ENCODE assay signal across 18 cellular contexts in the genomic region with DNA sequence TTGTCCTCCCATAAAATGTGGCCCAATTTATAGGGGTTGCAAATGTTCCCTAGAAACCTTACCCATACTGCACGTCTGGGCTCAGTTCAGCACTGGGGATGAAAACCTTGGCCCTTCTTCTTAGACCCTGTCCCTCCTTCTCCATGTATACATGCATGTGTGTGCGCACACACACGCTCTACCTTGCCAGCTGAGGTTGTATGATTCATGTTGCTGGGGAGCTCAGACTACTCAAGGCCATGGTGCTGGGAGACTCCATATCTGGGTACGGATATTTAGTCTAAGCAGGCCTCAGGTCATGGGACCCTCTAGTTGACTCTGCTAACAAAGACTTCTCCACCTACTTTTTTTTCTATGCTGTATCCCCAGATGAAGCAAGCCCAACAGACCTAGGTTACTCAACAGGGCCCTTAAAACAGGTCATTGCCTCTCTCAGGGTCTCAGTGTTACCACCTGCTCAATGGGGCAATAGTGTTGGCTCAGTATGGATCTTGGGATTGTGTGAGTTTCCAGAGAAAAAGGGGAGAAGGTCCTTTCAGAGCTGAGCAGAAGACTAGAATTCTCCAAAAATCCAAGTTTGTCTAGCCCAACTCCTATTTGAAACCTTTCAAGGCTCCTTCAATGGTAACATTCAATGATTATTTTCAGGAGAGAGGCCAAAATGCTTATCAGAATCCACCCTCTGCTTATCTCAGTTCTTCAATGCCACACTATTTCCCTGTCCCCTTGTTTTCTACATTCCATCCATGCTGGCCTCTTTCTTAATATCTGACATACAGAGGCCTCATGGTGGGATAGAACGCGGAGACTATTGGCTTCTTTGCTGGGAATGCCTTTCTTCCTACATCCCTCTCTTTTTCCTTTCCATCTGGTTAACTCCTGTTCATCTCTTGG.
DNase-seq lines count a peak whose midpoint lies in the region; ATAC-seq and TF ChIP-seq lines count a peak whose summit lies in the region.
"Had no signal": no experiment of that assay in that cellular context is flagged by ENCODE, and none has a peak within 500 bp of the region (broad histone marks: within the 10 kb centered on the region; RNA-seq: fewer than 3 reads in every experiment).

No MANE protein-coding gene starts in this region.

- DNase-seq in HL-60 (ENCODE audit: low read depth in 1 of 2, low spot score in 1 of 2) (no peak), RWPE1 (ENCODE audit: low spot score) (no peak), mammary epithelial cell (peak; percentile 24), esophagus squamous epithelium (lab: John Stamatoyannopoulos, UW) (no peak)
- DNase-seq in activated CD4-positive, CD25-positive, alpha-beta regulatory T cell treated with anti-CD3 and anti-CD28 coated beads, Interleukin-2, amount 50 U/mL, for 72 hours = no peak
- DNase-seq in central memory CD4-positive, alpha-beta T cell = no peak
- DNase-seq: CD4-positive, CD25-positive, alpha-beta regulatory T cell; KG1; NCI-H1105; NCI-H146; NCI-H2029; NCI-H2227 treated with DMSO at 0.1 percent for 48 hours; NCI-H510A treated with DMSO at 0.1 percent for 48 hours; NCI-H748 treated with DMSO at 0.1 percent for 48 hours; NK-92 treated with Interleukin-12 subunit alpha and Interleukin-12 subunit beta, amount 100 ng/mL, for 24 hours; Right ventricle myocardium superior had no signal

- POLR2A ChIA-PET in RWPE1 (lab: Yijun Ruan, JAX; ENCODE audit: low non-redundant PET) = no interaction called here

- H3K4me1 ChIP-seq in mammary epithelial cell (ENCODE audit: insufficient read depth, low read length) (peaks cover 41% of the 10 kb centered on the region), esophagus squamous epithelium (peaks cover 17 to 70% (median 23%) of the 10 kb centered on the region in 3 donors)

- WGBS in mammary epithelial cell (ENCODE audit: low coverage, missing lambda C conversion rate) = 98% methylated on average over 6 of the region's 6 CpGs
- WGBS in esophagus squamous epithelium, 2 donors = 81 to 100% methylated on average over 3 to 5 of the region's 6 CpGs

- intact Hi-C loops in mammary epithelial cell (cut with micrococcal nuclease) = loop anchor here (2.0 kb wide), 1 partner anchor 19 kb away; no protein-coding TSS in a partner anchor
- intact Hi-C loops in esophagus squamous epithelium (cut with DNase I) = no loop called here

- H3K36me3 ChIP-seq in mammary epithelial cell (ENCODE audit: insufficient read depth, low read length) (no peaks in the 10 kb centered on the region), esophagus squamous epithelium (no peaks in the 10 kb centered on the region)

- no peaks in the 10 kb centered on the region for H4K20me1 ChIP-seq in mammary epithelial cell (ENCODE audit: insufficient read depth, low read length)

- H3K4me2 ChIP-seq in mammary epithelial cell (ENCODE audit: insufficient read depth, low read depth, low read length) = no peak overlapping the region

- H3K27ac ChIP-seq in HL-60 (replicated peaks) (peak overlapping the region; percentile 79), RWPE1 (peak overlapping the region; percentile 90), mammary epithelial cell (ENCODE audit: insufficient read depth, low read depth, low read length) (peak overlapping the region; percentile 79), esophagus squamous epithelium (peak overlapping the region; percentile 85 to 92 (median 89))

- no TSS peak for BruUV-seq in mammary epithelial cell (replicated peaks; lab: Mats Ljungman, UMichigan)

- H2AFZ ChIP-seq in mammary epithelial cell (ENCODE audit: low read depth, low read length) = peak overlapping the region; percentile 52

- H3K9me3 ChIP-seq in mammary epithelial cell (replicated peaks; ENCODE audit: insufficient read depth, low read length) = peaks cover 10% of the 10 kb centered on the region
- H3K9me3 ChIP-seq in esophagus squamous epithelium = peaks cover 0 to 22% (median 0%) of the 10 kb centered on the region in 3 donors

- H3K79me2 ChIP-seq in mammary epithelial cell (ENCODE audit: insufficient read depth, low read length) = no peaks in the 10 kb centered on the region

- CTCF ChIA-PET in RWPE1 (lab: Yijun Ruan, JAX) = no interaction called here
- CTCF ChIA-PET in mammary epithelial cell (lab: Charles Lee; ENCODE audit: low non-redundant PET) = no interaction called here

- no peak overlapping the region for H3K4me3 ChIP-seq in HL-60 (replicated peaks; ENCODE audit: insufficient read depth, low read length)
- H3K4me3 ChIP-seq in mammary epithelial cell (replicated peaks in 1 of 3; ENCODE audit: insufficient read depth in 1 of 3, low read depth in 2 of 3, low read length in 3 of 3) = no peak overlapping the region
- no peak overlapping the region for H3K4me3 ChIP-seq in esophagus squamous epithelium

- ATAC-seq in GM21360 (IDR thresholded peaks at IDR 0.05; ENCODE audit: unreplicated experiment) = no peak
- no peak for ATAC-seq in GM18873 (IDR thresholded peaks at IDR 0.05; ENCODE audit: low FRiP score, unreplicated experiment)

- TF ChIP-seq POLR2A in esophagus squamous epithelium (IDR thresholded peaks at IDR 0.05) = no peak

- dilution Hi-C loops in mammary epithelial cell (cut with HindIII; ENCODE audit: low sequenced_read_pairs) = no loop called here

- no peak overlapping the region for H3K9ac ChIP-seq in mammary epithelial cell (ENCODE audit: insufficient read depth, low read length)

- no peak for TF ChIP-seq CTCF in HL-60 (IDR thresholded peaks at IDR 0.05; ENCODE audit: insufficient read depth, low read length)
- TF ChIP-seq CTCF in RWPE1 (conservative IDR thresholded peaks at IDR 0.05; ENCODE audit: low read depth) = no peak
- TF ChIP-seq CTCF in mammary epithelial cell (conservative IDR thresholded peaks at IDR 0.05 in 1 of 2, IDR thresholded peaks at IDR 0.05 in 1 of 2; ENCODE audit: extremely low read depth in 1 of 2, insufficient read depth in 1 of 2, low read depth in 1 of 2, low read length in 2 of 2) = no peak
- TF ChIP-seq CTCF in esophagus squamous epithelium (IDR thresholded peaks at IDR 0.05) = no peak

- no peaks in the 10 kb centered on the region for H3K27me3 ChIP-seq in HL-60 (ENCODE audit: insufficient read depth, poor library complexity, severe bottlenecking)
- H3K27me3 ChIP-seq in mammary epithelial cell (ENCODE audit: insufficient read depth, low read length) = no peaks in the 10 kb centered on the region
- H3K27me3 ChIP-seq in esophagus squamous epithelium = no peaks in the 10 kb centered on the region

- in situ Hi-C loops in mammary epithelial cell (cut with MboI; ENCODE audit: low sequenced_read_pairs in 2 of 2) = no loop called here
